9 cellular contexts compared by ENCODE assay signal in genomic region chr17:41691031-41691777, GRCh38. TPM values are rescaled to one million over a fixed set of nuclear protein-coding genes. Genes with fewer than 3 reads are reported as not detected.
A peak's percentile ranks its signal among the peaks of the same experiment; 100 is the strongest.
DNase-seq lines count a peak whose midpoint lies in the region; ATAC-seq, FAIRE-seq and TF ChIP-seq lines count a peak whose summit lies in the region.
"Had no signal": no experiment of that assay in that cellular context is flagged by ENCODE, and none has a peak within 500 bp of the region (broad histone marks: within the 10 kb centered on the region; RNA-seq: fewer than 3 reads in every experiment).

No MANE protein-coding gene starts in this region.

- H3K79me1 ChIP-seq in mesendoderm (ENCODE audit: low read length): peaks cover 6% of the 10 kb centered on the region

- intact Hi-C loops in heart right ventricle (cut with DNase I): no loop called here

- no CpG with 5 or more reads among the region's 10 CpGs for WGBS in mesendoderm (ENCODE audit: extremely low coverage, insufficient coverage, low lambda C conversion rate)
- WGBS in heart right ventricle, 2 donors: 71 to 72% methylated on average over 10 of the region's 10 CpGs

- no peak overlapping the region for H4K5ac ChIP-seq in mesendoderm (ENCODE audit: low read length)

- H2BK5ac ChIP-seq in mesendoderm (ENCODE audit: low read length): no peak overlapping the region

- H3K79me2 ChIP-seq in mesendoderm (ENCODE audit: control insufficient read depth, insufficient read depth, low read length): peaks cover 13% of the 10 kb centered on the region

- ATAC-seq in GM21381 (IDR thresholded peaks at IDR 0.05; ENCODE audit: unreplicated experiment): no peak
- no peak for ATAC-seq in heart right ventricle

- TF ChIP-seq CTCF in AG04450 (IDR thresholded peaks at IDR 0.05; ENCODE audit: low read depth, low read length): no peak
- TF ChIP-seq CTCF in HFF-Myc (IDR thresholded peaks at IDR 0.05; ENCODE audit: low read depth, low read length, missing control alignments): no peak
- no peak for TF ChIP-seq CTCF in astrocyte of the spinal cord (IDR thresholded peaks at IDR 0.05; ENCODE audit: low read depth, low read length)
- no peak for TF ChIP-seq CTCF in GM13976 (IDR thresholded peaks at IDR 0.05; ENCODE audit: borderline replicate concordance, control extremely low read depth, extremely low read depth, insufficient read depth, missing control alignments)
- no peak for TF ChIP-seq CTCF in heart right ventricle (IDR thresholded peaks at IDR 0.05)

- H3K23ac ChIP-seq in mesendoderm (ENCODE audit: low read length): no peak overlapping the region

- H3K9me3 ChIP-seq in AG04450 (ENCODE audit: control insufficient read depth, insufficient read depth, low read length) (peaks cover 3% of the 10 kb centered on the region), heart right ventricle (no peaks in the 10 kb centered on the region)
- H3K9me3 ChIP-seq: adrenal gland had no signal

- H3K4me2 ChIP-seq in mesendoderm (ENCODE audit: low read length): no peak overlapping the region

- H3K18ac ChIP-seq in mesendoderm (ENCODE audit: low read length): no peak overlapping the region

- CTCF ChIA-PET in AG04450 (lab: Charles Lee): interaction anchor here (0.5 to 2.2 kb wide), 5 partner anchors 24 to 1492 kb away, joined by 3 to 7 read pairs (median 4); no protein-coding TSS in a partner anchor

- H2BK15ac ChIP-seq in mesendoderm (replicated peaks; ENCODE audit: low read depth): no peak overlapping the region

- no peak for FAIRE-seq in urothelium cell line (lab: Jason Lieb, UNC)

- DNase-seq in AG04450 (ENCODE audit: low read depth, low spot score) (no peak), HFF-Myc (ENCODE audit: extremely low read depth, low read depth) (no peak), astrocyte of the spinal cord (ENCODE audit: low read depth, low spot score) (no peak), mesendoderm (no peak), GM13976 (ENCODE audit: low spot score) (no peak), heart right ventricle (no peak), urothelium cell line (ENCODE audit: low spot score) (no peak)
- DNase-seq: adrenal gland had no signal

- H3K4ac ChIP-seq in mesendoderm (ENCODE audit: low read depth, low read length): no peak overlapping the region

- H3K36me3 ChIP-seq in mesendoderm (ENCODE audit: control insufficient read depth, insufficient read depth, low read length): peaks cover 25% of the 10 kb centered on the region
- peaks cover 0 to 64% (median 50%) of the 10 kb centered on the region in 9 donors for H3K36me3 ChIP-seq in heart right ventricle

- no peak overlapping the region for H2AK5ac ChIP-seq in mesendoderm (ENCODE audit: low read length)

- H3K4me3 ChIP-seq in AG04450 (ENCODE audit: low read depth, low read length) (peak overlapping the region; percentile 99), HFF-Myc (replicated peaks; ENCODE audit: low read depth, low read length) (peak overlapping the region; percentile 92), astrocyte of the spinal cord (ENCODE audit: low read depth, low read length) (peak overlapping the region; percentile 98), mesendoderm (ENCODE audit: low read length) (no peak overlapping the region), heart right ventricle (peak overlapping the region in 5 of 10 donors; percentile 71 to 96 (median 91))

- POLR2A ChIA-PET in AG04450 (lab: Yijun Ruan, JAX): interaction anchor here (0.8 kb wide), 1 partner anchor 96 kb away, joined by 3 read pairs; the partner anchor contains the start of gene JUP

- no peak overlapping the region for H2BK120ac ChIP-seq in mesendoderm (ENCODE audit: low read depth, low read length)

- no peaks in the 10 kb centered on the region for H3K4me1 ChIP-seq in mesendoderm (ENCODE audit: control insufficient read depth, low read depth, low read length)
- H3K4me1 ChIP-seq in heart right ventricle: peaks cover 14 to 54% (median 46%) of the 10 kb centered on the region in 9 donors

- peak overlapping the region; percentile 62 for H3K27ac ChIP-seq in AG04450 (ENCODE audit: low read depth, low read length)
- no peak overlapping the region for H3K27ac ChIP-seq in mesendoderm (ENCODE audit: low read depth, low read length)
- H3K27ac ChIP-seq in heart right ventricle: peak overlapping the region in 1 of 10 donors; percentile 100

- H4K8ac ChIP-seq in mesendoderm (ENCODE audit: low read depth, low read length): no peak overlapping the region

- in situ Hi-C loops in astrocyte of the spinal cord (cut with HindIII; ENCODE audit: low sequenced_read_pairs) (no loop called here), GM13976 (cut with MboI; ENCODE audit: low sequenced_read_pairs, unreplicated experiment) (no loop called here)

- H3K56ac ChIP-seq in mesendoderm (ENCODE audit: low read length): peak overlapping the region; percentile 25

- H3K9ac ChIP-seq in mesendoderm (ENCODE audit: low read length): peak overlapping the region; percentile 25

- no peaks in the 10 kb centered on the region for H3K27me3 ChIP-seq in AG04450 (ENCODE audit: control insufficient read depth, insufficient read depth, low read length)
- no peaks in the 10 kb centered on the region for H3K27me3 ChIP-seq in mesendoderm (ENCODE audit: insufficient read depth, low read length, poor library complexity)
- H3K27me3 ChIP-seq in heart right ventricle: no peaks in the 10 kb centered on the region
- H3K27me3 ChIP-seq: adrenal gland had no signal

RNA-seq across cellular contexts. Expression of gene EIF1, which starts 2.5 kb away (rescaled TPM):
- polyA plus RNA-seq in AG04450 (2011; rRNA removed): 529 and 549 TPM in 2 replicates
- polyA minus RNA-seq in AG04450 (2011; rRNA and poly(A)+ RNA removed): 151 and 190 TPM in 2 replicates
- 472 TPM for polyA plus RNA-seq in mesendoderm (2013, experiment 1 of 2)
- polyA plus RNA-seq in mesendoderm (2013, experiment 2 of 2): 473 TPM
- total RNA-seq in heart right ventricle: 1,000 to 10,000 TPM; 1,115 to 1,330 (median 1,284) TPM
- 1,000 to 10,000 TPM in 1 of 2 donors, 100 to 1,000 TPM in 1; 551 to 1,123 TPM for polyA plus RNA-seq in heart right ventricle

RNA-seq across cellular contexts. Expression of gene GAST, which starts 20.9 kb away (rescaled TPM):
- not detected in 2 replicates for polyA plus RNA-seq in AG04450 (2011; rRNA removed)
- polyA minus RNA-seq in AG04450 (2011; rRNA and poly(A)+ RNA removed): not detected in 2 replicates
- not detected for polyA plus RNA-seq in mesendoderm (2013, experiment 1 of 2)
- not detected for polyA plus RNA-seq in mesendoderm (2013, experiment 2 of 2)
- total RNA-seq in heart right ventricle: not detected
- not detected for polyA plus RNA-seq in heart right ventricle
- total RNA-seq: adrenal gland had no signal
- polyA plus RNA-seq: adrenal gland had no signal

RNA-seq across cellular contexts. Expression of gene HAP1, which starts 43.2 kb away (rescaled TPM):
- 0.04 and 0.07 TPM in 2 replicates for polyA plus RNA-seq in AG04450 (2011; rRNA removed)
- 0.04 TPM in 1 of 2 replicates, not detected in the other for polyA minus RNA-seq in AG04450 (2011; rRNA and poly(A)+ RNA removed)
- polyA plus RNA-seq in mesendoderm (2013, experiment 1 of 2): 0.67 TPM
- polyA plus RNA-seq in mesendoderm (2013, experiment 2 of 2): 0.57 TPM
- total RNA-seq in heart right ventricle: under 1 TPM in 1 of 10 donors, not detected in 9; 0.18 TPM
- polyA plus RNA-seq in heart right ventricle: under 1 TPM in 1 of 2 donors, not detected in 1; 0.03 TPM
